2 cellular contexts compared by ENCODE assay signal in genomic region chr1:160151303-160151702, GRCh38.
TF ChIP-seq lines count a peak whose summit lies in the region.

Gene ATP1A4, plus strand, starts transcription at chr1:160151603. Its CDS starts 438 bp downstream, at chr1:160152041.

TF ChIP-seq in SK-N-SH, 30 proteins besides CTCF, POLR2A, EP300 and RAD21 (continued from another document):
- TF ChIP-seq IRF3 (IDR thresholded peaks at IDR 0.05; ENCODE audit: low read depth, low read length) = no peak
- no peak for TF ChIP-seq TEAD4 (IDR thresholded peaks at IDR 0.05; ENCODE audit: borderline replicate concordance, insufficient read depth)
- TF ChIP-seq SMC3 (IDR thresholded peaks at IDR 0.05; ENCODE audit: low read depth, low read length) = no peak
- no peak for TF ChIP-seq GATA2 (CRISPR knock-in tag; IDR thresholded peaks at IDR 0.05)
- no peak for TF ChIP-seq RXRA (IDR thresholded peaks at IDR 0.05; ENCODE audit: borderline replicate concordance, low read depth)
- TF ChIP-seq, protein P1, sequence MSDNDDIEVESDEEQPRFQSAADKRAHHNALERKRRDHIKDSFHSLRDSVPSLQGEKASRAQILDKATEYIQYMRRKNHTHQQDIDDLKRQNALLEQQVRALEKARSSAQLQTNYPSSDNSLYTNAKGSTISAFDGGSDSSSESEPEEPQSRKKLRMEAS (IDR thresholded peaks at IDR 0.05; ENCODE audit: low read depth) = no peak
- no peak for TF ChIP-seq FOSL2 (IDR thresholded peaks at IDR 0.05; ENCODE audit: borderline replicate concordance, low read depth)

TF ChIP-seq in SK-N-SH treated with all-trans-retinoic acid at 6 μM for 48 hours, 23 proteins besides CTCF, POLR2A, EP300 and RAD21 (continued from another document):
- TF ChIP-seq TOX (CRISPR knock-in tag; IDR thresholded peaks at IDR 0.05; ENCODE audit: borderline replicate concordance) = no peak
- no peak for TF ChIP-seq ZNF70 (CRISPR knock-in tag; IDR thresholded peaks at IDR 0.05)
- TF ChIP-seq CREB5 (CRISPR knock-in tag; IDR thresholded peaks at IDR 0.05; ENCODE audit: low read depth) = no peak
- no peak for TF ChIP-seq OSR1 (CRISPR knock-in tag; IDR thresholded peaks at IDR 0.05)
- TF ChIP-seq TSHZ2 (CRISPR knock-in tag; IDR thresholded peaks at IDR 0.05) = no peak
- TF ChIP-seq, protein P2, sequence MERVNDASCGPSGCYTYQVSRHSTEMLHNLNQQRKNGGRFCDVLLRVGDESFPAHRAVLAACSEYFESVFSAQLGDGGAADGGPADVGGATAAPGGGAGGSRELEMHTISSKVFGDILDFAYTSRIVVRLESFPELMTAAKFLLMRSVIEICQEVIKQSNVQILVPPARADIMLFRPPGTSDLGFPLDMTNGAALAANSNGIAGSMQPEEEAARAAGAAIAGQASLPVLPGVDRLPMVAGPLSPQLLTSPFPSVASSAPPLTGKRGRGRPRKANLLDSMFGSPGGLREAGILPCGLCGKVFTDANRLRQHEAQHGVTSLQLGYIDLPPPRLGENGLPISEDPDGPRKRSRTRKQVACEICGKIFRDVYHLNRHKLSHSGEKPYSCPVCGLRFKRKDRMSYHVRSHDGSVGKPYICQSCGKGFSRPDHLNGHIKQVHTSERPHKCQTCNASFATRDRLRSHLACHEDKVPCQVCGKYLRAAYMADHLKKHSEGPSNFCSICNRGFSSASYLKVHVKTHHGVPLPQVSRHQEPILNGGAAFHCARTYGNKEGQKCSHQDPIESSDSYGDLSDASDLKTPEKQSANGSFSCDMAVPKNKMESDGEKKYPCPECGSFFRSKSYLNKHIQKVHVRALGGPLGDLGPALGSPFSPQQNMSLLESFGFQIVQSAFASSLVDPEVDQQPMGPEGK (CRISPR knock-in tag; IDR thresholded peaks at IDR 0.05; ENCODE audit: borderline replicate concordance) = no peak
- TF ChIP-seq RARB (CRISPR knock-in tag; IDR thresholded peaks at IDR 0.05) = no peak
- no peak for TF ChIP-seq ZNF565 (CRISPR knock-in tag; conservative IDR thresholded peaks at IDR 0.05; ENCODE audit: low read depth)
- no peak for TF ChIP-seq POU6F1 (CRISPR knock-in tag; IDR thresholded peaks at IDR 0.05; ENCODE audit: borderline replicate concordance, low read depth)
- no peak for TF ChIP-seq ZFP30 (CRISPR knock-in tag; IDR thresholded peaks at IDR 0.05)
- no peak for TF ChIP-seq BACH2 (CRISPR knock-in tag; IDR thresholded peaks at IDR 0.05; ENCODE audit: borderline replicate concordance)
TF ChIP-seq in SK-N-SH treated with all-trans-retinoic acid at 6 μM for 48 hours: peak in this region for 0.
